In the genomic region with DNA sequence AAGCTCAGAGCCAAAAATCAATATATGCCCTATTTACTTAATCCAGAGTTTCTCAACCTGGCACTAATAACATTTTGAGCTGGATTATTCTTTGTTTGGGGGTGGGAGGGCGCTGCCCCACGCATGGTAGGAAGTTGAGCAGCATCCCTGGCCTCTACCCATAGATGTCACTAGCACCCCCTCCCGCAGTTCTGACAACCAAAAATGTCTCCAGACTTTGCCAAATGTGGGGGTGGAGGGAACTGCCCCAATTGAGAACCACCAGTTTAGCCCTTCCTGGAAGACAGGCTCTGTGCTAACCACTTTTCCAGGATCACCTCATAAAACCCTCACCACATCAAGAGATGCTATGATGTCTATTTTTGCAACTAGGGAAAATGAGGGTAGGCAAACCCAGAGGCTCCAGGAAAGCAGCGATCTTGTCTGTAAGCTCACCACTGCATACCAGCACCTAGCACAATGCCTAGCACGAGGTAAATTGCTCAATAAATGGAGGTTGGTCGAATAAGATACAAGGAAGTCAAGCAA, we compare ENCODE assay signal across 8 cellular contexts. TPM values are rescaled to one million over a fixed set of nuclear protein-coding genes. Genes with fewer than 3 reads are reported as not detected.
DNase-seq lines count a peak whose midpoint lies in the region; ATAC-seq, FAIRE-seq and TF ChIP-seq lines count a peak whose summit lies in the region.

No MANE protein-coding gene starts in this region.

- peak overlapping the region; percentile 98 for H3K4me2 ChIP-seq in OCI-LY1 (ENCODE audit: low read length)
- peak overlapping the region; percentile 93 for H3K4me2 ChIP-seq in keratinocyte (ENCODE audit: control insufficient read depth, extremely low read depth, insufficient read depth, low read depth, low read length)

- FAIRE-seq in keratinocyte (lab: Jason Lieb, UNC): no peak

- ATAC-seq in left ventricle myocardium superior: no peak
- ATAC-seq in activated naive CD8-positive, alpha-beta T cell treated with anti-CD3 and anti-CD28 coated beads, Interleukin-2, amount 10 ng/mL, durations not matched to agents 7 days and 5 days (ENCODE audit: low read depth): no peak

- H3K9me3 ChIP-seq in right atrium auricular region: no peaks in the 10 kb centered on the region
- H3K9me3 ChIP-seq in OCI-LY1 (ENCODE audit: low read length): no peaks in the 10 kb centered on the region
- H3K9me3 ChIP-seq in keratinocyte (ENCODE audit: control insufficient read depth, low read depth, low read length): no peaks in the 10 kb centered on the region

- no peaks in the 10 kb centered on the region for H3K9me3 Mint-ChIP-seq in activated naive CD8-positive, alpha-beta T cell treated with anti-CD3 and anti-CD28 coated beads, Interleukin-2, amount 10 ng/mL, durations not matched to agents 7 days and 5 days

- TF ChIP-seq CTCF in right atrium auricular region (IDR thresholded peaks at IDR 0.05) (no peak), OCI-LY1 (IDR thresholded peaks at IDR 0.05; ENCODE audit: low read length) (peak; percentile 85), keratinocyte (optimal IDR thresholded peaks at IDR 0.05 in 1 of 3, IDR thresholded peaks at IDR 0.05 in 1 of 3, conservative IDR thresholded peaks at IDR 0.05 in 1 of 3; ENCODE audit: extremely low read depth in 1 of 3, insufficient read depth in 2 of 3, low read length in 3 of 3) (peak; percentile 58 to 65 (median 64))

- POLR2A ChIA-PET in activated naive CD8-positive, alpha-beta T cell treated with anti-CD3 and anti-CD28 coated beads, Interleukin-2, amount 10 ng/mL, durations not matched to agents 7 days and 5 days (lab: Charles Lee): interaction anchor here (0.6 to 8.9 kb wide), 16 partner anchors 10 to 419 kb away, joined by 3 to 162 read pairs (median 4); a partner anchor contains a TSS

- H3K4me1 ChIP-seq in right atrium auricular region: peaks cover 0 to 49% of the 10 kb centered on the region in 2 donors
- H3K4me1 ChIP-seq in OCI-LY1 (ENCODE audit: insufficient read depth, low read length, severe bottlenecking): peaks cover 34% of the 10 kb centered on the region
- peaks cover 18% of the 10 kb centered on the region for H3K4me1 ChIP-seq in keratinocyte (ENCODE audit: control insufficient read depth, extremely low read depth, insufficient read depth, low read length)

- peak overlapping the region; percentile 86 to 90 for H3K4me3 ChIP-seq in right atrium auricular region
- peak overlapping the region; percentile 91 for H3K4me3 ChIP-seq in OCI-LY1 (ENCODE audit: low read depth, low read length, poor library complexity, severe bottlenecking)
- H3K4me3 ChIP-seq in keratinocyte (ENCODE audit: control insufficient read depth in 2 of 3, extremely low read depth in 1 of 3, insufficient read depth in 2 of 3, low read depth in 1 of 3, low read length in 3 of 3): peak overlapping the region; percentile 84 to 98 (median 91)

- H3K4me3 Mint-ChIP-seq in activated naive CD8-positive, alpha-beta T cell treated with anti-CD3 and anti-CD28 coated beads, Interleukin-2, amount 10 ng/mL, durations not matched to agents 7 days and 5 days: peak overlapping the region; percentile 94

- H2AFZ ChIP-seq in OCI-LY1 (ENCODE audit: low read length) (no peak overlapping the region), keratinocyte (ENCODE audit: control insufficient read depth, low read length) (no peak overlapping the region)

- intact Hi-C loops in left ventricle myocardium superior (cut with micrococcal nuclease): no loop called here

- H3K4me1 Mint-ChIP-seq in activated naive CD8-positive, alpha-beta T cell treated with anti-CD3 and anti-CD28 coated beads, Interleukin-2, amount 10 ng/mL, durations not matched to agents 7 days and 5 days: peaks cover 25% of the 10 kb centered on the region

- DNase-seq in right atrium auricular region (ENCODE audit: low spot score) (no peak), left ventricle myocardium superior (no peak), keratinocyte (ENCODE audit: low read depth, low spot score) (no peak), medulla oblongata (ENCODE audit: extremely low spot score) (no peak), NCI-H1436 treated with DMSO at 0.1 percent for 48 hours (lab: John Stamatoyannopoulos, UW) (no peak)
- no peak for DNase-seq in activated naive CD8-positive, alpha-beta T cell treated with anti-CD3 and anti-CD28 coated beads, Interleukin-2, amount 10 ng/mL, durations not matched to agents 7 days and 5 days
- peak; percentile 45 to 57 for DNase-seq in stimulated activated CD4-positive, alpha-beta T cell treated with anti-CD3 and anti-CD28 coated beads, Interleukin-4, amount 100 ng/mL, for 4 hours

- H3F3A ChIP-seq in OCI-LY1 (ENCODE audit: insufficient read depth, low read length): peaks cover 12% of the 10 kb centered on the region; the same call in 1 of the 2 replicates

- H3K27ac ChIP-seq in right atrium auricular region (peak overlapping the region; percentile 93 to 95), OCI-LY1 (ENCODE audit: low read depth, low read length, poor library complexity, severe bottlenecking) (peak overlapping the region; percentile 73), keratinocyte (ENCODE audit: control insufficient read depth, insufficient read depth, low read length) (peak overlapping the region; percentile 89)

- no peaks in the 10 kb centered on the region for H3K9me1 ChIP-seq in keratinocyte (ENCODE audit: control insufficient read depth, extremely low read depth, insufficient read depth, low read length)

- H3K27me3 ChIP-seq in right atrium auricular region (no peaks in the 10 kb centered on the region), OCI-LY1 (ENCODE audit: insufficient read depth, low read length) (no peaks in the 10 kb centered on the region), keratinocyte (ENCODE audit: control insufficient read depth, extremely low read depth, insufficient read depth, low read length) (no peaks in the 10 kb centered on the region)

- dilution Hi-C loops in keratinocyte (cut with MboI; ENCODE audit: extremely low pct_ligation_motif_present, low sequenced_read_pairs): no loop called here

- peak overlapping the region; percentile 96 for H3K27ac Mint-ChIP-seq in activated naive CD8-positive, alpha-beta T cell treated with anti-CD3 and anti-CD28 coated beads, Interleukin-2, amount 10 ng/mL, durations not matched to agents 7 days and 5 days

- no peaks in the 10 kb centered on the region for H3K9me2 ChIP-seq in OCI-LY1 (ENCODE audit: low read depth, low read length)

- H3K36me3 ChIP-seq in right atrium auricular region (peaks cover 24% of the 10 kb centered on the region), OCI-LY1 (ENCODE audit: insufficient read depth, low read length) (peaks cover 44% of the 10 kb centered on the region), keratinocyte (ENCODE audit: control insufficient read depth in 2 of 2, extremely low read depth in 1 of 2, insufficient read depth in 2 of 2, low read length in 2 of 2) (peaks cover 19 to 27% of the 10 kb centered on the region in 2 experiments)

- H4K20me1 ChIP-seq in OCI-LY1 (ENCODE audit: insufficient read depth, low read length) (no peaks in the 10 kb centered on the region), keratinocyte (ENCODE audit: control insufficient read depth, extremely low read depth, insufficient read depth, low read length) (peaks cover 15% of the 10 kb centered on the region)

- H3K36me3 Mint-ChIP-seq in activated naive CD8-positive, alpha-beta T cell treated with anti-CD3 and anti-CD28 coated beads, Interleukin-2, amount 10 ng/mL, durations not matched to agents 7 days and 5 days: peaks cover 26% of the 10 kb centered on the region

- H3K9ac ChIP-seq in OCI-LY1 (ENCODE audit: low read length) (peak overlapping the region; percentile 98), keratinocyte (ENCODE audit: control insufficient read depth, extremely low read depth, insufficient read depth, low read length) (peak overlapping the region; percentile 97)

- H3K79me2 ChIP-seq in OCI-LY1 (ENCODE audit: insufficient read depth, low read length): peaks cover 36% of the 10 kb centered on the region
- peaks cover 60% of the 10 kb centered on the region for H3K79me2 ChIP-seq in keratinocyte (ENCODE audit: control insufficient read depth, insufficient read depth, low read length)

- no peaks in the 10 kb centered on the region for H3K27me3 Mint-ChIP-seq in activated naive CD8-positive, alpha-beta T cell treated with anti-CD3 and anti-CD28 coated beads, Interleukin-2, amount 10 ng/mL, durations not matched to agents 7 days and 5 days

RNA-seq across cellular contexts. Expression of a gene that starts 1.1 kb away (rescaled TPM):
- total RNA-seq in right atrium auricular region (100 to 1,000 TPM; 262 to 287 TPM), left ventricle myocardium superior (127 TPM)
- total RNA-seq in activated naive CD8-positive, alpha-beta T cell treated with anti-CD3 and anti-CD28 coated beads, Interleukin-2, amount 10 ng/mL, durations not matched to agents 7 days and 5 days: 100 to 1,000 TPM; 213 to 214 TPM
- 148 to 170 TPM (median 153 TPM) in 3 replicates for polyA plus RNA-seq in keratinocyte
- polyA plus RNA-seq in keratinocyte (2011; ENCODE audit: low read depth): 42.6 TPM
- polyA plus RNA-seq in keratinocyte (2011; cell fraction: cytosol; rRNA removed): 100 and 139 TPM in 2 replicates
- 86.6 and 88.7 TPM in 2 replicates for polyA plus RNA-seq in keratinocyte (2011; cell fraction: nucleus; rRNA removed)
- 155 and 170 TPM in 2 replicates for polyA plus RNA-seq in keratinocyte (2012; ENCODE audit: low replicate concordance)
- 30.0 to 43.2 TPM (median 40.1 TPM) in 3 replicates for polyA minus RNA-seq in keratinocyte
- polyA minus RNA-seq in keratinocyte (2011; cell fraction: cytosol; rRNA and poly(A)+ RNA removed): 79.6 TPM
- 13.7 and 19.7 TPM in 2 replicates for polyA minus RNA-seq in keratinocyte (2011; cell fraction: nucleus; rRNA and poly(A)+ RNA removed)

RNA-seq across cellular contexts. Expression of a gene that starts 3.9 kb away (rescaled TPM):
- 10 to 100 TPM; 44.6 to 55.1 TPM for total RNA-seq in right atrium auricular region
- total RNA-seq in left ventricle myocardium superior: 64.7 TPM
- total RNA-seq in activated naive CD8-positive, alpha-beta T cell treated with anti-CD3 and anti-CD28 coated beads, Interleukin-2, amount 10 ng/mL, durations not matched to agents 7 days and 5 days: 10 to 100 TPM; 46.4 to 47.2 TPM
- 104 to 173 TPM (median 138 TPM) in 3 replicates for polyA plus RNA-seq in keratinocyte
- 97.0 TPM for polyA plus RNA-seq in keratinocyte (2011; ENCODE audit: low read depth)
- polyA plus RNA-seq in keratinocyte (2011; cell fraction: cytosol; rRNA removed): 126 and 161 TPM in 2 replicates
- polyA plus RNA-seq in keratinocyte (2011; cell fraction: nucleus; rRNA removed): 82.8 and 101 TPM in 2 replicates
- polyA plus RNA-seq in keratinocyte (2012; ENCODE audit: low replicate concordance): 95.9 and 115 TPM in 2 replicates
- 94.1 to 128 TPM (median 111 TPM) in 3 replicates for polyA minus RNA-seq in keratinocyte
- 91.3 TPM for polyA minus RNA-seq in keratinocyte (2011; cell fraction: cytosol; rRNA and poly(A)+ RNA removed)
- polyA minus RNA-seq in keratinocyte (2011; cell fraction: nucleus; rRNA and poly(A)+ RNA removed): 26.4 and 27.1 TPM in 2 replicates

RNA-seq across cellular contexts. Expression of a gene that starts 9.7 kb away (rescaled TPM):
- total RNA-seq in right atrium auricular region: 10 to 100 TPM; 35.9 to 55.2 TPM
- total RNA-seq in left ventricle myocardium superior: 36.0 TPM
- total RNA-seq in activated naive CD8-positive, alpha-beta T cell treated with anti-CD3 and anti-CD28 coated beads, Interleukin-2, amount 10 ng/mL, durations not matched to agents 7 days and 5 days: 10 to 100 TPM; 80.8 to 81.9 TPM
- polyA plus RNA-seq in keratinocyte: 75.3 to 115 TPM (median 105 TPM) in 3 replicates
- polyA plus RNA-seq in keratinocyte (2011; ENCODE audit: low read depth): 61.0 TPM
- 53.4 and 68.4 TPM in 2 replicates for polyA plus RNA-seq in keratinocyte (2011; cell fraction: cytosol; rRNA removed)
- 201 and 227 TPM in 2 replicates for polyA plus RNA-seq in keratinocyte (2011; cell fraction: nucleus; rRNA removed)
- 34.5 and 56.6 TPM in 2 replicates for polyA plus RNA-seq in keratinocyte (2012; ENCODE audit: low replicate concordance)
- polyA minus RNA-seq in keratinocyte: 169 to 257 TPM (median 237 TPM) in 3 replicates
- 162 TPM for polyA minus RNA-seq in keratinocyte (2011; cell fraction: cytosol; rRNA and poly(A)+ RNA removed)
- polyA minus RNA-seq in keratinocyte (2011; cell fraction: nucleus; rRNA and poly(A)+ RNA removed): 171 and 198 TPM in 2 replicates

RNA-seq across cellular contexts. Expression of a gene that starts 18.2 kb away (rescaled TPM):
- not detected for total RNA-seq in right atrium auricular region
- total RNA-seq in left ventricle myocardium superior: not detected
- total RNA-seq in activated naive CD8-positive, alpha-beta T cell treated with anti-CD3 and anti-CD28 coated beads, Interleukin-2, amount 10 ng/mL, durations not matched to agents 7 days and 5 days: not detected
- 0.03 TPM in 1 of 3 replicates, not detected in the others for polyA plus RNA-seq in keratinocyte
- polyA plus RNA-seq in keratinocyte (2011; ENCODE audit: low read depth): 0.19 TPM
- polyA plus RNA-seq in keratinocyte (2011; cell fraction: cytosol; rRNA removed): not detected in 2 replicates
- polyA plus RNA-seq in keratinocyte (2011; cell fraction: nucleus; rRNA removed): 0.20 TPM in 1 of 2 replicates, not detected in the other
- polyA plus RNA-seq in keratinocyte (2012; ENCODE audit: low replicate concordance): 0.32 TPM in 1 of 2 replicates, not detected in the other
- not detected in 3 replicates for polyA minus RNA-seq in keratinocyte
- polyA minus RNA-seq in keratinocyte (2011; cell fraction: cytosol; rRNA and poly(A)+ RNA removed): not detected
- not detected in 2 replicates for polyA minus RNA-seq in keratinocyte (2011; cell fraction: nucleus; rRNA and poly(A)+ RNA removed)

RNA-seq across cellular contexts. Expression of a gene that starts 37.0 kb away (rescaled TPM):
- 1 to 10 TPM; 1.8 TPM for total RNA-seq in right atrium auricular region
- total RNA-seq in left ventricle myocardium superior: 1.7 TPM
- 1 to 10 TPM; 4.9 to 5.3 TPM for total RNA-seq in activated naive CD8-positive, alpha-beta T cell treated with anti-CD3 and anti-CD28 coated beads, Interleukin-2, amount 10 ng/mL, durations not matched to agents 7 days and 5 days
- polyA plus RNA-seq in keratinocyte: 5.6 to 11.2 TPM (median 8.1 TPM) in 3 replicates
- polyA plus RNA-seq in keratinocyte (2011; ENCODE audit: low read depth): 3.7 TPM
- polyA plus RNA-seq in keratinocyte (2011; cell fraction: cytosol; rRNA removed): 4.9 and 10.5 TPM in 2 replicates
- 16.7 and 22.8 TPM in 2 replicates for polyA plus RNA-seq in keratinocyte (2011; cell fraction: nucleus; rRNA removed)
- 6.5 and 10.3 TPM in 2 replicates for polyA plus RNA-seq in keratinocyte (2012; ENCODE audit: low replicate concordance)
- 5.6 to 8.8 TPM (median 7.5 TPM) in 3 replicates for polyA minus RNA-seq in keratinocyte
- 9.8 TPM for polyA minus RNA-seq in keratinocyte (2011; cell fraction: cytosol; rRNA and poly(A)+ RNA removed)
- 6.6 and 8.0 TPM in 2 replicates for polyA minus RNA-seq in keratinocyte (2011; cell fraction: nucleus; rRNA and poly(A)+ RNA removed)

Comparison
In these comparisons a context has a peak if more than half of its experiments do, and no peak if none do; other contexts are left out.
1. DNase-seq: peak in stimulated activated CD4-positive, alpha-beta T cell treated with anti-CD3 and anti-CD28 coated beads, Interleukin-4, amount 100 ng/mL, for 4 hours (2 of 2); none in right atrium auricular region (single experiment), left ventricle myocardium superior (single experiment), activated naive CD8-positive, alpha-beta T cell treated with anti-CD3 and anti-CD28 coated beads, Interleukin-2, amount 10 ng/mL, durations not matched to agents 7 days and 5 days (single experiment), keratinocyte (single experiment), medulla oblongata (single experiment) and NCI-H1436 treated with DMSO at 0.1 percent for 48 hours (single experiment).
2. CTCF ChIP-seq: peak in OCI-LY1 (single experiment) and keratinocyte (3 of 3); none in right atrium auricular region (0 of 2).
3. Peak in every context shown above with its lines, with median percentiles within 50 percentile points of each other: H3K27ac ChIP-seq and H3K4me3 ChIP-seq.